1 cellular context compared by ENCODE assay signal in the genomic region with DNA sequence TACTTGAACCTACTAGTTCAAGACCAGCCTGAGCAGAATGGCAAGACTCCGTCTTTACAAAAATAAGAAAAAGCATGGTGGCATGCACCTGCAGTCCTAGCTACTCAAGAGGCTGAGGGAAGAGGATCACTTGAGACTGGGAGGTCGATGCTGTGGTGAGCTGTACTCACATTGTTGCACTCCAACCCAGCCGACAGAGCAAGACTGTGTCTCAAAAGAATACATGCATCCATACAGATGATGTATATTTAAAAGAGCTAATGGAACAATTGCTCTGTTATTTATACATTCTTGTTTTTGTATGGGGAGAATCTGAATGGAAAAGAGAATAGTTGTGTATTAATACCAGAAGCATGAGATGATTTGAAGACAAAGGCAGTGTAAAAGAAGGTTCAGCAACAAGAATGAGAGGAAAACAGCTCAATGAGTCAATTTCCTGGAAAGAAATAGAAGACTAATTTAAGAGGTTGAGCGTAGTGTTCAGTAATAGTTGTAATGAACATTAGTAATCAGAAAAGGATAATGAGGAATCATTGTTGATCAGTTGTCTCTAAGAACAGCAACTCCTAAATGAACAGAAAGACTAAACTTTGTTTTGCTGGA.
TF ChIP-seq lines count a peak whose summit lies in the region.

No MANE protein-coding gene starts in this region.

TF ChIP-seq in K562, 482 proteins besides CTCF, POLR2A, EP300 and RAD21:
- TF ChIP-seq MXD1 (CRISPR knock-in tag; IDR thresholded peaks at IDR 0.05; ENCODE audit: borderline replicate concordance, poor library complexity, severe bottlenecking) (no peak), AFF4 (CRISPR knock-in tag; IDR thresholded peaks at IDR 0.05) (no peak), NRF1 (conservative IDR thresholded peaks at IDR 0.05 in 1 of 2, IDR thresholded peaks at IDR 0.05 in 1 of 2) (no peak)
